32 cellular contexts compared by ENCODE assay signal in the genomic region with DNA sequence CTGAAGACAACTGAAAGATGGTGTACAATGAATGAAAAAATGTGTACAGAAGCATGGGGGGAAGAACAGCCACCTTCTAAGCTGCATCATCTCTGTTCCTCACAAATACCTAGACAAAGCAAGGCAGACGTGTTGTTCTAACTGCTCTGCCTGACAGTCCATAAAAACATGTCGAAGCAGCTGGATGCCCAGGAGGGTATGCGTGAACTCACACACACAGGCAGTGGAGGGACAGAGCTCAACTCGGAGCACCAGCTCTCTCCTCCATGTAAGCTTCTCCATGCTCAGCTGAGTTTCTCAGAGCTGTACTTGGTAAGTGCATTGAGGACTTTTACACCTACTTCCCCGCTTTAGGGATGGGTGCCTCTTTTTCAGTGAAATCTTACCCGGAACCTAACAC.
"Had no signal": no experiment of that assay in that cellular context is flagged by ENCODE, and none has a peak within 500 bp of the region (broad histone marks: within the 10 kb centered on the region; RNA-seq: fewer than 3 reads in every experiment).

No MANE protein-coding gene starts in this region.

- H3K9me3 ChIP-seq: colonic mucosa, esophagus squamous epithelium had no signal

- H3K4me3 Mint-ChIP-seq: activated B cell treated with CpG ODN at 0.5 μM for 24 hours; activated CD8-positive, alpha-beta T cell treated with anti-CD3 and anti-CD28 coated beads for 36 hours; activated naive CD8-positive, alpha-beta T cell; activated T-cell treated with anti-CD3 and anti-CD28 coated beads, Interleukin-2, amount 50 U/mL, for 4 hours; activated T-helper 17 cell treated with anti-CD3 and anti-CD28 coated beads, Interleukin-2, amount 50 U/mL, for 72 hours; brain; T-helper 17 cell; T-helper 2 cell treated with Interferon-gamma antibody and Interleukin-4, amounts not matched to agents 5 μg/mL and 100 μg/mL, for 36 hours had no signal

- H3K27me3 Mint-ChIP-seq: activated B cell treated with CpG ODN at 0.5 μM for 24 hours; activated naive CD8-positive, alpha-beta T cell; activated T-helper 17 cell treated with anti-CD3 and anti-CD28 coated beads, Interleukin-2, amount 50 U/mL, for 72 hours had no signal

- H3K27ac Mint-ChIP-seq: activated B cell treated with CpG ODN at 0.5 μM for 24 hours; activated CD8-positive, alpha-beta T cell treated with anti-CD3 and anti-CD28 coated beads for 36 hours; activated naive CD8-positive, alpha-beta T cell; activated T-helper 17 cell treated with anti-CD3 and anti-CD28 coated beads, Interleukin-2, amount 50 U/mL, for 72 hours; T-helper 17 cell; T-helper 2 cell treated with Interferon-gamma antibody and Interleukin-4, amounts not matched to agents 5 μg/mL and 100 μg/mL, for 36 hours had no signal

- H3K36me3 Mint-ChIP-seq: activated naive CD8-positive, alpha-beta T cell; brain had no signal

- H3K4me3 ChIP-seq: breast epithelium, cardiac muscle cell, colonic mucosa, esophagus squamous epithelium, gastroesophageal sphincter had no signal

- DNase-seq: activated B cell treated with CpG ODN at 0.5 μM for 24 hours; activated CD4-positive, alpha-beta T cell treated with anti-CD3 and anti-CD28 coated beads for 48 hours; activated CD4-positive, alpha-beta T cell treated with anti-CD3 and anti-CD28 coated beads, Interleukin-2, amount 50 U/mL, for 1 hour; activated CD4-positive, alpha-beta T cell treated with anti-CD3 and anti-CD28 coated beads, Interleukin-2, amount 50 U/mL, for 48 hours; activated CD8-positive, alpha-beta memory T cell treated with anti-CD3 and anti-CD28 coated beads for 24 hours; activated CD8-positive, alpha-beta T cell treated with anti-CD3 and anti-CD28 coated beads for 36 hours; activated effector memory CD4-positive, alpha-beta T cell treated with Interleukin-2 at 50 U/mL for 16 hours; activated gamma-delta T cell treated with Interleukin-2 at 50 U/mL for 16 hours; activated naive CD4-positive, alpha-beta T cell treated with anti-CD3 and anti-CD28 coated beads, Interleukin-2, amount 50 U/mL, for 16 hours; activated naive CD4-positive, alpha-beta T cell treated with Interleukin-2 at 50 U/mL for 16 hours; activated T-cell treated with anti-CD3 and anti-CD28 coated beads, Interleukin-2, amount 50 U/mL, for 4 hours; amniotic stem cell; central memory CD4-positive, alpha-beta T cell; cerebellar nuclear complex; colonic mucosa; effector CD8-positive, alpha-beta T cell; esophagus squamous epithelium; foreskin melanocyte; T-helper 1 cell; T-helper 17 cell; T1000; WERI-Rb-1 had no signal

- H3K27ac ChIP-seq: breast epithelium, cardiac muscle cell, colonic mucosa, epithelial cell of prostate, esophagus squamous epithelium, gastroesophageal sphincter, WERI-Rb-1 had no signal

- H3K4me1 Mint-ChIP-seq: activated B cell treated with CpG ODN at 0.5 μM for 24 hours; activated T-helper 17 cell treated with anti-CD3 and anti-CD28 coated beads, Interleukin-2, amount 50 U/mL, for 72 hours; T-helper 17 cell had no signal

- H3K4me1 ChIP-seq: breast epithelium, colonic mucosa, esophagus squamous epithelium, gastroesophageal sphincter had no signal

- FAIRE-seq: endometrium, endothelial cell of umbilical vein had no signal

- H3K9me3 Mint-ChIP-seq: activated B cell treated with CpG ODN at 0.5 μM for 24 hours; activated T-cell treated with anti-CD3 and anti-CD28 coated beads, Interleukin-2, amount 50 U/mL, for 4 hours; activated T-helper 17 cell treated with anti-CD3 and anti-CD28 coated beads, Interleukin-2, amount 50 U/mL, for 72 hours; T-helper 2 cell treated with Interferon-gamma antibody and Interleukin-4, amounts not matched to agents 5 μg/mL and 100 μg/mL, for 36 hours had no signal

- H3K27me3 ChIP-seq: breast epithelium, cardiac muscle cell, colonic mucosa, esophagus squamous epithelium, gastroesophageal sphincter had no signal

- H3K36me3 ChIP-seq: breast epithelium, cardiac muscle cell, colonic mucosa, esophagus squamous epithelium, gastroesophageal sphincter, WERI-Rb-1 had no signal
